In genomic region chr3:112966633-112967032, GRCh38 we compare ENCODE assay signal across 19 cellular contexts. TPM values are rescaled to one million over a fixed set of nuclear protein-coding genes. Genes with fewer than 3 reads are reported as not detected.
DNase-seq lines count a peak whose midpoint lies in the region; ATAC-seq and TF ChIP-seq lines count a peak whose summit lies in the region.
"Had no signal": no experiment of that assay in that cellular context is flagged by ENCODE, and none has a peak within 500 bp of the region (broad histone marks: within the 10 kb centered on the region; RNA-seq: fewer than 3 reads in every experiment).

No MANE protein-coding gene starts in this region.

- H3K79me2 ChIP-seq in OCI-LY3 (ENCODE audit: low read length), result peaks cover 76% of the 10 kb centered on the region

- peaks cover 24% of the 10 kb centered on the region for H3K36me3 ChIP-seq in OCI-LY3 (replicated peaks; ENCODE audit: low read depth, low read length)
- H3K36me3 ChIP-seq in lower lobe of right lung, result no peaks in the 10 kb centered on the region
- H3K36me3 ChIP-seq in BE2C, result no peaks in the 10 kb centered on the region
- H3K36me3 ChIP-seq: gastroesophageal sphincter had no signal

- peak overlapping the region; percentile 50 for H3K9ac ChIP-seq in OCI-LY3 (ENCODE audit: low read length)
- H3K9ac ChIP-seq: KMS-11 had no signal

- H3K4me2 ChIP-seq in OCI-LY3 (ENCODE audit: low read length), result peak overlapping the region; percentile 74
- H3K4me2 ChIP-seq: KMS-11 had no signal

- peak overlapping the region; percentile 42 for H3K4me3 ChIP-seq in OCI-LY3 (ENCODE audit: low read length)
- H3K4me3 ChIP-seq in lower lobe of right lung, result no peak overlapping the region
- no peak overlapping the region for H3K4me3 ChIP-seq in BE2C (ENCODE audit: low read depth, low read length)
- H3K4me3 ChIP-seq: gastroesophageal sphincter had no signal

- TF ChIP-seq CTCF in OCI-LY3 (IDR thresholded peaks at IDR 0.05; ENCODE audit: low read depth, low read length) (no peak), lower lobe of right lung (IDR thresholded peaks at IDR 0.05) (no peak), BE2C (IDR thresholded peaks at IDR 0.05; ENCODE audit: low read depth, low read length) (no peak)

- H2AFZ ChIP-seq in OCI-LY3 (ENCODE audit: low read depth, low read length), result no peak overlapping the region

- DNase-seq in Ammon's horn (ENCODE audit: low spot score) (peak; percentile 7), GF-D8 (lab: John Stamatoyannopoulos, UW) (peak; percentile 17), lower lobe of right lung (no peak), BE2C (no peak), NCI-H510A (lab: John Stamatoyannopoulos, UW) (no peak), COLO829 (ENCODE audit: low spot score) (no peak)
- DNase-seq: activated naive CD4-positive, alpha-beta T cell treated with Interleukin-2 at 50 U/mL for 16 hours; cortex of kidney; left colon; NCI-H1436 had no signal

- H3K27ac ChIP-seq in OCI-LY3 (ENCODE audit: low read length) (peak overlapping the region; percentile 60), lower lobe of right lung (no peak overlapping the region)
- H3K27ac ChIP-seq: gastroesophageal sphincter, KMS-11 had no signal

- H4K20me1 ChIP-seq in OCI-LY3 (ENCODE audit: insufficient read depth, low read length), result peaks cover 4% of the 10 kb centered on the region; the same call in 1 of the 2 replicates

- ATAC-seq in lower lobe of right lung (peak; percentile 24 to 39), GM21381 (IDR thresholded peaks at IDR 0.05; ENCODE audit: unreplicated experiment) (no peak)
- ATAC-seq: activated CD4-positive, CD25-positive, alpha-beta regulatory T cell treated with anti-CD3 and anti-CD28 coated beads, Interleukin-2, amount 50 U/mL, for 24 hours; gastroesophageal sphincter; left colon had no signal

- no peaks in the 10 kb centered on the region for H3K27me3 ChIP-seq in OCI-LY3 (ENCODE audit: low read depth, low read length)
- no peaks in the 10 kb centered on the region for H3K27me3 ChIP-seq in lower lobe of right lung (ENCODE audit: low read depth)
- no peaks in the 10 kb centered on the region for H3K27me3 ChIP-seq in BE2C
- H3K27me3 ChIP-seq: gastroesophageal sphincter had no signal

- intact Hi-C loops in lower lobe of right lung (cut with DNase I), result no loop called here

- peaks cover 17% of the 10 kb centered on the region; the same call in 1 of the 2 replicates for H3K9me3 ChIP-seq in OCI-LY3 (ENCODE audit: insufficient read depth, low read length)
- H3K9me3 ChIP-seq in lower lobe of right lung, result no peaks in the 10 kb centered on the region
- no peaks in the 10 kb centered on the region for H3K9me3 ChIP-seq in BE2C
- H3K9me3 ChIP-seq: gastroesophageal sphincter had no signal

- H3K4me1 ChIP-seq in OCI-LY3 (ENCODE audit: low read length), result peaks cover 53% of the 10 kb centered on the region
- no peaks in the 10 kb centered on the region for H3K4me1 ChIP-seq in lower lobe of right lung
- H3K4me1 ChIP-seq in BE2C, result no peaks in the 10 kb centered on the region
- H3K4me1 ChIP-seq: gastroesophageal sphincter had no signal

RNA-seq across cellular contexts. Expression of gene CD200R1, which starts 8.3 kb away (rescaled TPM):
- 1.5 TPM for total RNA-seq in lower lobe of right lung
- 2.8 TPM for polyA plus RNA-seq in BE2C (2012; ENCODE audit: insufficient read depth, insufficient read length, low read depth)
- total RNA-seq: epithelial cell of proximal tubule, G401, H1, osteocyte had no signal

RNA-seq across cellular contexts. Expression of gene GTPBP8, which starts 24.2 kb away (rescaled TPM):
- 14.4 TPM for total RNA-seq in lower lobe of right lung
- polyA plus RNA-seq in BE2C (2012; ENCODE audit: insufficient read depth, insufficient read length, low read depth), result 19.2 TPM

Comparison
In these comparisons a context has a peak if more than half of its experiments do, and no peak if none do; other contexts are left out.
1. DNase-seq: peak in Ammon's horn (single experiment) and GF-D8 (single experiment); none in lower lobe of right lung (single experiment), BE2C (single experiment), NCI-H510A (single experiment) and COLO829 (single experiment).